Comparison of ENCODE assay signal across 8 cellular contexts in the genomic region with DNA sequence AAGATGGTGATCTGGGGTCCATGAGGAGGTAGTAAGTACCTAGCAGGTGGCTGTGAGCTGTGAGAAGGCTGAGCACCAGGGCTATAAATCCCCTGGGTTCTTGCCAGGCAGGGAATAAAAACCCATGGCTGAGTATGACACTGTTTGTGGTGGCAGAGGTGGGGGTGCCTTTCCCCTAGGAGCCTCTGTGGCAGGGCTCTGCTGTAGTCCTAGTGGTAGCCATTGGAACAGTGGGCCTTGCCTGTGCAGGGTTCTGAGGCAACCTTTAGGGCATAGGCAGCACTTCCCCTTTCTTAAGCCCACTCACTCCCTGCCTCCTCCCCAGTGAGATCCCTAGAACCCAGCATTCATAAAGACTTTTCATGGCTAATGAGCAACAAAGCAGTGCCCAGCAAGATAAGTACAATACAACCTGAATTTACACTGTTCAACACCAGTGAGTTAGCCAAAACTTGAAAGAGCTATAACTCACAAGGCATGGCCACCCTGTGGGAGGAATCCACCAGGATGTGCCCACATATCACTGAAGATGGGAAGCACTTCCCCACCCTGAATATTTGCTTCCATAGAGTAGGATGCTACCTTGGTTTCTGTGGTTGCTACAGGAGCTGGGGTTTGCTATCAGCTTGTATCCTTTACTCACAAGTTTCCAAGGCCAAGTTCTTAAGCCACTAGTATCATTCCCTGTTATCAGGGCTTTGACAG.
DNase-seq lines count a peak whose midpoint lies in the region; ATAC-seq, FAIRE-seq and TF ChIP-seq lines count a peak whose summit lies in the region.

No MANE protein-coding gene starts in this region.

- H3K9ac ChIP-seq in DND-41 (ENCODE audit: low read depth, low read length), result no peak overlapping the region
- H3K9ac ChIP-seq in endothelial cell of umbilical vein (replicated peaks; ENCODE audit: extremely low read depth, insufficient read depth, low read length), result no peak overlapping the region

- BruUV-seq in endothelial cell of umbilical vein (replicated peaks; lab: Mats Ljungman, UMichigan), result no TSS peak

- ATAC-seq in DND-41 (ENCODE audit: insufficient read depth, low read depth) (peak; percentile 57; the same call in 1 of the 3 replicates), GM21423 (IDR thresholded peaks at IDR 0.05; ENCODE audit: unreplicated experiment) (peak; percentile 51), gastroesophageal sphincter (no peak)

- H3K4me3 ChIP-seq in DND-41 (ENCODE audit: low read depth in 1 of 2, low read length in 2 of 2) (no peak overlapping the region), HL-60 (replicated peaks; ENCODE audit: insufficient read depth, low read length) (no peak overlapping the region), endothelial cell of umbilical vein (replicated peaks in 1 of 3; ENCODE audit: insufficient read depth in 1 of 3, low read depth in 1 of 3, low read length in 3 of 3) (no peak overlapping the region), stomach (no peak overlapping the region), gastroesophageal sphincter (no peak overlapping the region)

- no peaks in the 10 kb centered on the region for H3K9me1 ChIP-seq in endothelial cell of umbilical vein (replicated peaks; ENCODE audit: control insufficient read depth, extremely low read depth, insufficient read depth, low read length)

- H4K20me1 ChIP-seq in DND-41 (ENCODE audit: insufficient read depth, low read length) (no peaks in the 10 kb centered on the region), endothelial cell of umbilical vein (replicated peaks; ENCODE audit: control insufficient read depth, extremely low read depth, insufficient read depth, low read length) (no peaks in the 10 kb centered on the region)

- H2AFZ ChIP-seq in DND-41 (ENCODE audit: low read depth, low read length) (peak overlapping the region; percentile 33; the same call in 1 of the 2 replicates), endothelial cell of umbilical vein (ENCODE audit: low read depth, low read length) (no peak overlapping the region)

- no peak for TF ChIP-seq EP300 in stomach (IDR thresholded peaks at IDR 0.05)
- TF ChIP-seq EP300 in gastroesophageal sphincter (IDR thresholded peaks at IDR 0.05), result no peak

- no peak for TF ChIP-seq POLR2A in endothelial cell of umbilical vein (IDR thresholded peaks at IDR 0.05; ENCODE audit: low read depth, low read length)
- no peak for TF ChIP-seq POLR2A in stomach (IDR thresholded peaks at IDR 0.05)
- no peak for TF ChIP-seq POLR2A in gastroesophageal sphincter (IDR thresholded peaks at IDR 0.05)

- H3K27ac ChIP-seq in DND-41 (ENCODE audit: low read length) (peak overlapping the region; percentile 66), HL-60 (replicated peaks) (no peak overlapping the region), endothelial cell of umbilical vein (ENCODE audit: insufficient read depth, low read depth, low read length) (no peak overlapping the region), stomach (peak overlapping the region in 2 of 5 donors; percentile 27 to 31), gastroesophageal sphincter (no peak overlapping the region)

- H3K9me3 ChIP-seq in DND-41 (ENCODE audit: insufficient read depth, low read length, severe bottlenecking) (no peaks in the 10 kb centered on the region), endothelial cell of umbilical vein (replicated peaks; ENCODE audit: control insufficient read depth, insufficient read depth, low read length) (no peaks in the 10 kb centered on the region), stomach (no peaks in the 10 kb centered on the region), gastroesophageal sphincter (no peaks in the 10 kb centered on the region)

- DNase-seq in DND-41 (no peak), HL-60 (ENCODE audit: low read depth in 1 of 2, low spot score in 1 of 2) (peak; percentile 25 to 58), endothelial cell of umbilical vein (ENCODE audit: low read depth, low spot score) (no peak), stomach (no peak), activated T-cell treated with anti-CD3 and anti-CD28 coated beads for 4 hours (no peak)
- no peak for DNase-seq in stimulated activated CD4-positive, alpha-beta T cell treated with anti-CD3 and anti-CD28 coated beads, Interleukin-4, amount 100 ng/mL, for 24 hours

- no peak for FAIRE-seq in endothelial cell of umbilical vein (lab: Jason Lieb, UNC)

- POLR2A ChIA-PET in endothelial cell of umbilical vein (lab: Charles Lee), result interaction anchor here (0.8 kb wide), 1 partner anchor 9 kb away, joined by 3 read pairs; no protein-coding TSS in a partner anchor

- dilution Hi-C loops in endothelial cell of umbilical vein (cut with MboI; ENCODE audit: extremely low pct_ligation_motif_present, low sequenced_read_pairs), result no loop called here

- no peaks in the 10 kb centered on the region for H3K79me2 ChIP-seq in DND-41 (ENCODE audit: insufficient read depth, low read length)
- H3K79me2 ChIP-seq in endothelial cell of umbilical vein (ENCODE audit: control insufficient read depth, insufficient read depth, low read length), result no peaks in the 10 kb centered on the region

- H3K4me1 ChIP-seq in DND-41 (ENCODE audit: insufficient read depth, low read length), result peaks cover 21% of the 10 kb centered on the region
- H3K4me1 ChIP-seq in endothelial cell of umbilical vein (ENCODE audit: control insufficient read depth, extremely low read depth, insufficient read depth, low read length), result peaks cover 54% of the 10 kb centered on the region
- H3K4me1 ChIP-seq in stomach, result peaks cover 0 to 66% (median 27%) of the 10 kb centered on the region in 4 donors
- H3K4me1 ChIP-seq in gastroesophageal sphincter, result peaks cover 0 to 30% (median 0%) of the 10 kb centered on the region in 3 donors

- H3K4me2 ChIP-seq in DND-41 (ENCODE audit: insufficient read depth, low read length), result no peak overlapping the region
- H3K4me2 ChIP-seq in endothelial cell of umbilical vein (ENCODE audit: insufficient read depth, low read length), result peak overlapping the region; percentile 12

- no peaks in the 10 kb centered on the region for H3K36me3 ChIP-seq in DND-41 (ENCODE audit: insufficient read depth, low read length)
- H3K36me3 ChIP-seq in endothelial cell of umbilical vein (ENCODE audit: control insufficient read depth in 2 of 2, extremely low read depth in 1 of 2, insufficient read depth in 2 of 2, low read length in 2 of 2), result no peaks in the 10 kb centered on the region
- H3K36me3 ChIP-seq in stomach, result no peaks in the 10 kb centered on the region
- H3K36me3 ChIP-seq in gastroesophageal sphincter, result no peaks in the 10 kb centered on the region

- H3K27me3 ChIP-seq in DND-41 (ENCODE audit: insufficient read depth, low read length, poor library complexity), result no peaks in the 10 kb centered on the region
- H3K27me3 ChIP-seq in HL-60 (ENCODE audit: insufficient read depth, poor library complexity, severe bottlenecking), result no peaks in the 10 kb centered on the region
- no peaks in the 10 kb centered on the region for H3K27me3 ChIP-seq in endothelial cell of umbilical vein (ENCODE audit: control insufficient read depth in 2 of 2, insufficient read depth in 2 of 2, low read length in 2 of 2)
- H3K27me3 ChIP-seq in stomach, result no peaks in the 10 kb centered on the region
- no peaks in the 10 kb centered on the region for H3K27me3 ChIP-seq in gastroesophageal sphincter

- intact Hi-C loops in endothelial cell of umbilical vein (cut with micrococcal nuclease) (no loop called here), stomach (cut with DNase I; ENCODE audit: low total_unique reads) (no loop called here)

- TF ChIP-seq CTCF in DND-41 (IDR thresholded peaks at IDR 0.05; ENCODE audit: borderline replicate concordance, extremely low read depth, low read length, poor library complexity, severe bottlenecking) (no peak), HL-60 (IDR thresholded peaks at IDR 0.05; ENCODE audit: insufficient read depth, low read length) (peak; percentile 21), endothelial cell of umbilical vein (IDR thresholded peaks at IDR 0.05; ENCODE audit: extremely low read depth in 1 of 2, insufficient read depth in 1 of 2, low read depth in 1 of 2, low read length in 2 of 2) (no peak), stomach (IDR thresholded peaks at IDR 0.05) (no peak), gastroesophageal sphincter (IDR thresholded peaks at IDR 0.05) (no peak)

- CTCF ChIA-PET in endothelial cell of umbilical vein (lab: Charles Lee), result interaction anchor here (0.8 to 3.1 kb wide), 7 partner anchors 8 to 123 kb away, joined by 3 to 17 read pairs (median 6); no protein-coding TSS in a partner anchor

TF ChIP-seq in endothelial cell of umbilical vein, 7 proteins besides CTCF, POLR2A, EP300 and RAD21:
- no peak for TF ChIP-seq EZH2 (IDR thresholded peaks at IDR 0.05; ENCODE audit: borderline replicate concordance, low read depth, low read length, severe bottlenecking)
- TF ChIP-seq MYC (IDR thresholded peaks at IDR 0.05; ENCODE audit: low read depth, low read length), result no peak
- TF ChIP-seq JUN (IDR thresholded peaks at IDR 0.05; ENCODE audit: borderline replicate concordance, insufficient read depth, insufficient read length, low read depth), result no peak
- TF ChIP-seq FOS (IDR thresholded peaks at IDR 0.05; ENCODE audit: borderline replicate concordance, insufficient read depth, low read length), result no peak
- TF ChIP-seq GATA2 (IDR thresholded peaks at IDR 0.05; ENCODE audit: insufficient read depth, insufficient read length, low read depth, low read length), result no peak
- no peak for TF ChIP-seq POLR2AphosphoS5 (IDR thresholded peaks at IDR 0.05; ENCODE audit: insufficient read depth, low read depth, low read length)
- TF ChIP-seq, protein P1, sequence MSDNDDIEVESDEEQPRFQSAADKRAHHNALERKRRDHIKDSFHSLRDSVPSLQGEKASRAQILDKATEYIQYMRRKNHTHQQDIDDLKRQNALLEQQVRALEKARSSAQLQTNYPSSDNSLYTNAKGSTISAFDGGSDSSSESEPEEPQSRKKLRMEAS (IDR thresholded peaks at IDR 0.05; ENCODE audit: insufficient read depth, insufficient read length), result no peak
TF ChIP-seq in endothelial cell of umbilical vein: peak in this region for 0.

Comparison
In these comparisons a context has a peak if more than half of its experiments do, and no peak if none do; other contexts are left out.
1. DNase-seq: peak in HL-60 (2 of 2); none in DND-41 (single experiment), endothelial cell of umbilical vein (single experiment), stomach (single experiment), activated T-cell treated with anti-CD3 and anti-CD28 coated beads for 4 hours (single experiment) and stimulated activated CD4-positive, alpha-beta T cell treated with anti-CD3 and anti-CD28 coated beads, Interleukin-4, amount 100 ng/mL, for 24 hours (single experiment).